ENCODE assay signal across 1 cellular context in genomic region chr3:183775781-183776180, GRCh38.
TF ChIP-seq lines count a peak whose summit lies in the region.

No MANE protein-coding gene starts in this region.

TF ChIP-seq in IMR-90, 13 proteins besides CTCF, POLR2A, EP300 and RAD21 (continued from another document):
- TF ChIP-seq BHLHE40 (IDR thresholded peaks at IDR 0.05; ENCODE audit: low read depth, low read length) (no peak), CEBPB (IDR thresholded peaks at IDR 0.05; ENCODE audit: low read depth, low read length) (no peak), RCOR1 (IDR thresholded peaks at IDR 0.05; ENCODE audit: insufficient replicate concordance, low read length) (no peak), NFE2L2 (IDR thresholded peaks at IDR 0.05; ENCODE audit: low read depth, low read length) (no peak), FOS (IDR thresholded peaks at IDR 0.05; ENCODE audit: low read depth, low read length) (no peak), MAFK (IDR thresholded peaks at IDR 0.05; ENCODE audit: low read depth, low read length) (no peak), CHD1 (IDR thresholded peaks at IDR 0.05; ENCODE audit: low read depth, low read length) (no peak)
